In genomic region chr12:111410229-111411186, GRCh38 we compare ENCODE assay signal across 8 cellular contexts. TPM values are rescaled to one million over a fixed set of nuclear protein-coding genes. Genes with fewer than 3 reads are reported as not detected.
DNase-seq lines count a peak whose midpoint lies in the region; FAIRE-seq and TF ChIP-seq lines count a peak whose summit lies in the region.

No MANE protein-coding gene starts in this region.

- FAIRE-seq in RCC 7860 (lab: Jason Lieb, UNC) (no peak), H1 (lab: Jason Lieb, UNC) (no peak)

- TF ChIP-seq CTCF in H1 (IDR thresholded peaks at IDR 0.05; ENCODE audit: control extremely low read depth in 1 of 3, insufficient read depth in 1 of 3, low read depth in 1 of 3, low read length in 3 of 3) (no peak), mesothelial cell of epicardium (IDR thresholded peaks at IDR 0.05; ENCODE audit: unreplicated experiment) (no peak)

- H2AK5ac ChIP-seq in H1 (ENCODE audit: low read depth, low read length) (peak overlapping the region; percentile 98), trophoblast cell (ENCODE audit: low read length) (no peak overlapping the region)

- CTCF ChIA-PET in H1 (lab: Charles Lee; ENCODE audit: partially characterized antibody), result interaction anchor here (0.6 to 22.8 kb wide), 6 partner anchors 9 to 513 kb away, joined by 3 to 838 read pairs (median 10); no protein-coding TSS in a partner anchor

- peaks cover 8% of the 10 kb centered on the region for H3K4me1 Mint-ChIP-seq in mesothelial cell of epicardium

- no peak for TF ChIP-seq EP300 in H1 (IDR thresholded peaks at IDR 0.05; ENCODE audit: borderline replicate concordance in 1 of 2, low read depth in 2 of 2, low read length in 2 of 2)

- H4K8ac ChIP-seq in H1 (ENCODE audit: extremely low read depth, insufficient read depth, low read length), result peak overlapping the region; percentile 16
- H4K8ac ChIP-seq in trophoblast cell (ENCODE audit: low read depth, low read length), result no peak overlapping the region

- H2AFZ ChIP-seq in H1 (ENCODE audit: low read length) (no peak overlapping the region), trophoblast cell (ENCODE audit: insufficient read depth, low read length, poor library complexity) (peak overlapping the region; percentile 17)

- peaks cover 21 to 32% of the 10 kb centered on the region in 2 experiments for H4K20me1 ChIP-seq in H1 (replicated peaks in 1 of 2; ENCODE audit: control insufficient read depth in 1 of 2, insufficient read depth in 2 of 2, low read length in 2 of 2)

- H3K79me1 ChIP-seq in H1 (ENCODE audit: low read depth, low read length), result peaks cover 19% of the 10 kb centered on the region
- peaks cover 5% of the 10 kb centered on the region for H3K79me1 ChIP-seq in trophoblast cell (ENCODE audit: low read length)

- H2BK20ac ChIP-seq in H1 (ENCODE audit: low read length), result peak overlapping the region; percentile 23; the same call in 1 of the 2 replicates

- H3K23ac ChIP-seq in H1 (ENCODE audit: insufficient read length), result no peak overlapping the region
- H3K23ac ChIP-seq in trophoblast cell (ENCODE audit: low read length), result no peak overlapping the region

- no peak overlapping the region for H3K56ac ChIP-seq in H1 (replicated peaks; ENCODE audit: insufficient read length, low read depth, low read length)

- H4K5ac ChIP-seq in H1 (ENCODE audit: insufficient read length, low read depth, low read length), result no peak overlapping the region

- DNase-seq in Daoy (ENCODE audit: low read depth) (peak; percentile 77), RCC 7860 (ENCODE audit: low spot score) (peak; percentile 27), H1 (ENCODE audit: low read depth in 1 of 2, low spot score in 2 of 2) (no peak), trophoblast cell (no peak), HT-29 (ENCODE audit: low spot score) (no peak), NCI-H1436 treated with DMSO at 0.1 percent for 48 hours (lab: John Stamatoyannopoulos, UW) (no peak), AG08396 (ENCODE audit: low spot score) (no peak), mesothelial cell of epicardium (ENCODE audit: low spot score in 2 of 2, unreplicated experiment in 2 of 2) (no peak)

- peak overlapping the region; percentile 84; the same call in 1 of the 2 replicates for H2BK12ac ChIP-seq in H1 (ENCODE audit: low read depth, low read length)
- H2BK12ac ChIP-seq in trophoblast cell (ENCODE audit: low read length), result no peak overlapping the region

- H3K27ac ChIP-seq in H1 (ENCODE audit: low read depth, low read length), result 0 out of 2 replicates have a peak overlapping the region, but pooled peaks have one; percentile 46
- no peak overlapping the region for H3K27ac ChIP-seq in trophoblast cell (ENCODE audit: low read depth, low read length)

- H3K4me1 ChIP-seq in H1 (replicated peaks in 1 of 4; ENCODE audit: control insufficient read depth in 3 of 4, insufficient read depth in 4 of 4, low read length in 3 of 4), result peaks cover 31 to 71% (median 49%) of the 10 kb centered on the region in 4 experiments
- peaks cover 31 to 33% of the 10 kb centered on the region in 2 experiments for H3K4me1 ChIP-seq in trophoblast cell (ENCODE audit: control insufficient read depth in 1 of 2, insufficient read depth in 2 of 2, low read length in 2 of 2)

- TF ChIP-seq RAD21 in H1 (IDR thresholded peaks at IDR 0.05 in 1 of 2, conservative IDR thresholded peaks at IDR 0.05 in 1 of 2; ENCODE audit: low read depth in 2 of 2, low read length in 2 of 2), result no peak

- H3K14ac ChIP-seq in H1 (ENCODE audit: insufficient read length) (no peak overlapping the region), trophoblast cell (ENCODE audit: low read length) (no peak overlapping the region)

- H2BK5ac ChIP-seq in H1 (ENCODE audit: low read depth, low read length), result peak overlapping the region; percentile 94
- H2BK5ac ChIP-seq in trophoblast cell (ENCODE audit: low read depth, low read length, poor library complexity), result no peak overlapping the region

- H3K9me3 ChIP-seq in H1 (ENCODE audit: insufficient read depth in 2 of 2, low read depth in 1 of 2, low read length in 1 of 2) (no peaks in the 10 kb centered on the region), trophoblast cell (ENCODE audit: insufficient read depth, low read depth, low read length) (peaks cover under 1% of the 10 kb centered on the region)

- H2BK15ac ChIP-seq in H1 (ENCODE audit: low read length), result peak overlapping the region; percentile 92; the same call in 1 of the 2 replicates

- H3K4me3 Mint-ChIP-seq in mesothelial cell of epicardium, result no peak overlapping the region

- peaks cover 44 to 91% of the 10 kb centered on the region in 2 experiments for H3K79me2 ChIP-seq in H1 (ENCODE audit: control insufficient read depth in 1 of 2, insufficient read depth in 2 of 2, low read length in 2 of 2)
- peaks cover 6% of the 10 kb centered on the region for H3K79me2 ChIP-seq in trophoblast cell (ENCODE audit: control insufficient read depth, insufficient read depth, low read length, poor library complexity)

- H3K18ac ChIP-seq in H1 (ENCODE audit: extremely low read depth, low read length), result peak overlapping the region; percentile 71
- no peak overlapping the region for H3K18ac ChIP-seq in trophoblast cell (ENCODE audit: low read length)

- POLR2A ChIA-PET in H1 (lab: Charles Lee; ENCODE audit: partially characterized antibody), result interaction anchor here (0.6 to 4.3 kb wide), 8 partner anchors 8 to 110 kb away, joined by 3 to 29 read pairs (median 5); no protein-coding TSS in a partner anchor

- H3K27me3 Mint-ChIP-seq in mesothelial cell of epicardium (ENCODE audit: low read depth), result peaks cover 13% of the 10 kb centered on the region

- H3K36me3 ChIP-seq in H1 (ENCODE audit: control insufficient read depth in 2 of 4, insufficient read depth in 4 of 4, low read length in 3 of 4), result no peaks in the 10 kb centered on the region
- H3K36me3 ChIP-seq in trophoblast cell (ENCODE audit: control insufficient read depth in 1 of 2, insufficient read depth in 2 of 2, low read length in 2 of 2), result no peaks in the 10 kb centered on the region

- H3K4me2 ChIP-seq in H1 (ENCODE audit: insufficient read depth in 1 of 2, low read depth in 2 of 2, low read length in 2 of 2), result peak overlapping the region in 1 of 2 experiments; percentile 54; a peak in 2 of 4 replicates
- no peak overlapping the region for H3K4me2 ChIP-seq in trophoblast cell (ENCODE audit: low read length)

- WGBS in H1 (ENCODE audit: extremely low coverage in 1 of 2, insufficient coverage in 1 of 2, insufficient read length in 1 of 2, insufficient replicate concordance in 2 of 2, low coverage in 1 of 2, low lambda C conversion rate in 2 of 2, missing lambda C conversion rate in 1 of 2), 2 experiments, result 88% methylated on average over 16 of the region's 16 CpGs; no CpG with 5 or more reads in 1 of the 2 experiments
- WGBS in trophoblast cell (ENCODE audit: extremely low coverage, insufficient coverage, insufficient read length), result no CpG with 5 or more reads among the region's 16 CpGs

- H4K12ac ChIP-seq in trophoblast cell (ENCODE audit: low read depth, low read length), result no peak overlapping the region

- H3K23me2 ChIP-seq in H1 (ENCODE audit: low read depth, low read length), result peaks cover 11% of the 10 kb centered on the region; the same call in 1 of the 2 replicates

- no peak overlapping the region for H2BK120ac ChIP-seq in H1 (replicated peaks; ENCODE audit: low read depth, low read length)
- H2BK120ac ChIP-seq in trophoblast cell (ENCODE audit: insufficient read depth, low read length, poor library complexity), result no peak overlapping the region

- no peaks in the 10 kb centered on the region for H3K36me3 Mint-ChIP-seq in mesothelial cell of epicardium

- H3K4me3 ChIP-seq in H1 (ENCODE audit: extremely low read depth in 1 of 4, insufficient read depth in 2 of 4, low read depth in 3 of 4, low read length in 4 of 4) (no peak overlapping the region), trophoblast cell (ENCODE audit: low read depth, low read length) (no peak overlapping the region)

- H3K27me3 ChIP-seq in H1 (replicated peaks in 1 of 4; ENCODE audit: control insufficient read depth in 3 of 4, extremely low read depth in 1 of 4, insufficient read depth in 3 of 4, low read length in 3 of 4) (no peaks in the 10 kb centered on the region), trophoblast cell (ENCODE audit: insufficient read depth, low read length) (no peaks in the 10 kb centered on the region)

- H3K27ac Mint-ChIP-seq in mesothelial cell of epicardium, result no peak overlapping the region

- H4K91ac ChIP-seq in H1 (replicated peaks; ENCODE audit: insufficient read length, low read length) (peak overlapping the region; percentile 92), trophoblast cell (ENCODE audit: low read depth, low read length) (peak overlapping the region; percentile 11)

- no peak for TF ChIP-seq POLR2A in H1 (IDR thresholded peaks at IDR 0.05; ENCODE audit: control extremely low read depth in 1 of 2, low read depth in 2 of 2, low read length in 2 of 2)

- no peak overlapping the region for H3K9ac ChIP-seq in H1 (replicated peaks in 1 of 4; ENCODE audit: extremely low read depth in 1 of 4, low read depth in 3 of 4, low read length in 3 of 4)
- H3K9ac ChIP-seq in trophoblast cell (ENCODE audit: low read length), result no peak overlapping the region

- peak overlapping the region; percentile 25 for H3K4ac ChIP-seq in H1 (replicated peaks; ENCODE audit: insufficient read length, low read depth, low read length)
- H3K4ac ChIP-seq in trophoblast cell (ENCODE audit: low read depth, low read length), result peak overlapping the region; percentile 15

- no peaks in the 10 kb centered on the region for H3K9me3 Mint-ChIP-seq in mesothelial cell of epicardium

RNA-seq across cellular contexts. Expression of gene SH2B3, which starts 4.8 kb away (rescaled TPM):
- total RNA-seq in Daoy (2014; rRNA removed; shearing (Covaris generic)), result 28.7 and 41.9 TPM in 2 replicates
- total RNA-seq in H1 (2021; fragmentation: NEBNext Ultra II Directional; extraction: Animal tissue kit (Norgen Biotek cat#: 25700)), result 29.8 and 34.1 TPM in 2 replicates
- polyA plus RNA-seq in H1 (2011; rRNA removed), result 20.8 and 25.1 TPM in 2 replicates
- polyA plus RNA-seq in H1 (2011; cell fraction: cytosol; rRNA removed), result 18.3 TPM
- polyA plus RNA-seq in H1 (2011; cell fraction: nucleus; rRNA removed), result 18.8 TPM
- polyA plus RNA-seq in H1 (2012, experiment 1 of 2), result 18.4 to 20.9 TPM (median 20.6 TPM) in 4 replicates
- 12.1 TPM for polyA plus RNA-seq in H1 (2012, experiment 2 of 2)
- 20.8 TPM for polyA plus RNA-seq in H1 (2013, experiment 1 of 2)
- 21.5 TPM for polyA plus RNA-seq in H1 (2013, experiment 2 of 2)
- 12.6 and 17.8 TPM in 2 replicates for polyA minus RNA-seq in H1 (2011; rRNA and poly(A)+ RNA removed)
- 19.1 TPM for polyA minus RNA-seq in H1 (2011; cell fraction: cytosol; rRNA and poly(A)+ RNA removed)
- polyA minus RNA-seq in H1 (2011; cell fraction: nucleus; rRNA and poly(A)+ RNA removed), result 14.7 TPM
- polyA plus RNA-seq in trophoblast cell (2013), result 5.1 and 5.4 TPM in 2 replicates
- 1.7 and 2.4 TPM in 2 replicates for total RNA-seq in HT-29 (2014; rRNA removed; shearing (Covaris generic))
- 1.6 to 2.1 TPM (median 1.7 TPM) in 3 replicates for total RNA-seq in mesothelial cell of epicardium

RNA-seq across cellular contexts. Expression of gene PHETA1, which starts 41.6 kb away (rescaled TPM):
- total RNA-seq in Daoy (2014; rRNA removed; shearing (Covaris generic)), result 6.3 and 11.8 TPM in 2 replicates
- total RNA-seq in H1 (2021; fragmentation: NEBNext Ultra II Directional; extraction: Animal tissue kit (Norgen Biotek cat#: 25700)), result 12.3 and 13.7 TPM in 2 replicates
- polyA plus RNA-seq in H1 (2011; rRNA removed), result 5.2 and 9.7 TPM in 2 replicates
- 7.1 TPM for polyA plus RNA-seq in H1 (2011; cell fraction: cytosol; rRNA removed)
- 8.6 TPM for polyA plus RNA-seq in H1 (2011; cell fraction: nucleus; rRNA removed)
- polyA plus RNA-seq in H1 (2012, experiment 1 of 2), result 5.3 to 9.2 TPM (median 8.8 TPM) in 4 replicates
- 12.2 TPM for polyA plus RNA-seq in H1 (2012, experiment 2 of 2)
- 6.6 TPM for polyA plus RNA-seq in H1 (2013, experiment 1 of 2)
- polyA plus RNA-seq in H1 (2013, experiment 2 of 2), result 6.6 TPM
- polyA minus RNA-seq in H1 (2011; rRNA and poly(A)+ RNA removed), result 2.0 and 2.5 TPM in 2 replicates
- 5.1 TPM for polyA minus RNA-seq in H1 (2011; cell fraction: cytosol; rRNA and poly(A)+ RNA removed)
- 5.7 TPM for polyA minus RNA-seq in H1 (2011; cell fraction: nucleus; rRNA and poly(A)+ RNA removed)
- 7.2 and 7.5 TPM in 2 replicates for polyA plus RNA-seq in trophoblast cell (2013)
- 9.3 and 9.9 TPM in 2 replicates for total RNA-seq in HT-29 (2014; rRNA removed; shearing (Covaris generic))
- total RNA-seq in mesothelial cell of epicardium, result 13.8 to 18.2 TPM (median 16.1 TPM) in 3 replicates

Comparison
In these comparisons a context has a peak if more than half of its experiments do, and no peak if none do; other contexts are left out.
1. DNase-seq: peak in Daoy (single experiment) and RCC 7860 (single experiment); none in H1 (0 of 2), trophoblast cell (0 of 2), HT-29 (single experiment), NCI-H1436 treated with DMSO at 0.1 percent for 48 hours (single experiment), AG08396 (single experiment) and mesothelial cell of epicardium (0 of 2).